ENCODE assay signal across 11 cellular contexts in genomic region chr5:147170603-147171002, GRCh38.
DNase-seq lines count a peak whose midpoint lies in the region; ATAC-seq, FAIRE-seq and TF ChIP-seq lines count a peak whose summit lies in the region.
"Had no signal": no experiment of that assay in that cellular context is flagged by ENCODE, and none has a peak within 500 bp of the region (broad histone marks: within the 10 kb centered on the region; RNA-seq: fewer than 3 reads in every experiment).

No MANE protein-coding gene starts in this region.

- peak overlapping the region; percentile 92 for H3K27ac ChIP-seq in HepG2 (ENCODE audit: extremely low read length, insufficient read depth, low read length)
- no peak overlapping the region for H3K27ac ChIP-seq in lower lobe of right lung

- POLR2A ChIA-PET in HepG2 (lab: Yijun Ruan, JAX) = no interaction called here

- H3K27me3 Mint-ChIP-seq in endothelial cell (ENCODE audit: unreplicated experiment) = no peaks in the 10 kb centered on the region

- no peaks in the 10 kb centered on the region for H3K36me3 Mint-ChIP-seq in endothelial cell (ENCODE audit: low read depth, unreplicated experiment)
- H3K36me3 Mint-ChIP-seq: CD14-positive monocyte had no signal

- H3K27me3 ChIP-seq in HepG2 (ENCODE audit: control insufficient read depth in 1 of 2, insufficient read depth in 2 of 2, low read length in 2 of 2) (no peaks in the 10 kb centered on the region), lower lobe of right lung (ENCODE audit: low read depth) (no peaks in the 10 kb centered on the region)

- no peak overlapping the region for H3K4me3 Mint-ChIP-seq in endothelial cell (ENCODE audit: unreplicated experiment)
- H3K4me3 Mint-ChIP-seq: CD14-positive monocyte had no signal

- CTCF ChIA-PET in HepG2 (lab: Yijun Ruan, JAX; ENCODE audit: low intra/inter-chr PET ratio, low total read pairs) = no interaction called here

- H3K79me2 ChIP-seq in HepG2 (ENCODE audit: insufficient read depth, low read length) = no peaks in the 10 kb centered on the region

- WGBS in HepG2 (ENCODE audit: low lambda C conversion rate) = 0% methylated on average over 2 of the region's 4 CpGs

- TF ChIP-seq EP300 in HepG2 (IDR thresholded peaks at IDR 0.05; ENCODE audit: low read depth in 2 of 2, low read length in 2 of 2) = peak; percentile 61 to 89; a peak in 3 of 4 replicates
- peak; percentile 94 for TF ChIP-seq EP300 in HepG2 (CRISPR knock-in tag; IDR thresholded peaks at IDR 0.05; ENCODE audit: borderline replicate concordance)

- FAIRE-seq in HepG2 (lab: Jason Lieb, UNC) (peak; percentile 80), GM12892 (lab: Jason Lieb, UNC) (no peak)

- no peaks in the 10 kb centered on the region for H3K36me3 ChIP-seq in HepG2 (replicated peaks in 1 of 2; ENCODE audit: control insufficient read depth in 1 of 2, insufficient read depth in 2 of 2, low read length in 2 of 2)
- no peaks in the 10 kb centered on the region for H3K36me3 ChIP-seq in lower lobe of right lung

- no peak for TF ChIP-seq RAD21 in HepG2 (CRISPR knock-in tag; IDR thresholded peaks at IDR 0.05)

- peak; percentile 17 for DNase-seq in HuH-7 (ENCODE audit: low spot score)
- DNase-seq in HepG2 (ENCODE audit: low spot score) = peak; percentile 98
- no peak for DNase-seq in lower lobe of right lung
- no peak for DNase-seq in GM12892 (ENCODE audit: insufficient read length)
- no peak for DNase-seq in NCI-H2196 (lab: John Stamatoyannopoulos, UW; ENCODE audit: unreplicated experiment)
- no peak for DNase-seq in endothelial cell (ENCODE audit: low spot score)
- DNase-seq: NCI-H774 had no signal

- H3K4me2 ChIP-seq in HepG2 (ENCODE audit: low read depth, low read length) = peak overlapping the region; percentile 21; the same call in 1 of the 2 replicates

- peaks cover 85% of the 10 kb centered on the region for H3K4me1 ChIP-seq in HepG2 (ENCODE audit: insufficient read depth, low read length)
- H3K4me1 ChIP-seq in lower lobe of right lung = no peaks in the 10 kb centered on the region

- no peak overlapping the region for H3K9ac ChIP-seq in HepG2 (ENCODE audit: insufficient read depth, low read depth, low read length)

- no peak overlapping the region for H3K4me3 ChIP-seq in HepG2 (replicated peaks in 1 of 3; ENCODE audit: insufficient read depth in 1 of 3, low read depth in 2 of 3, low read length in 3 of 3)
- no peak overlapping the region for H3K4me3 ChIP-seq in lower lobe of right lung

- H4K20me1 ChIP-seq in HepG2 (ENCODE audit: insufficient read depth, low read length) = no peaks in the 10 kb centered on the region

- H3K9me3 Mint-ChIP-seq in endothelial cell (ENCODE audit: unreplicated experiment) = no peaks in the 10 kb centered on the region
- H3K9me3 Mint-ChIP-seq: activated T-helper 2 cell treated with anti-CD3 and anti-CD28 coated beads, Interferon-gamma antibody, Interleukin-2, Interleukin-4, amounts not matched to agents 10 μg/mL and 5 μg/mL and 100 μg/mL, durations not matched to agents 14 hours and 24 hours and 36 hours had no signal

- intact Hi-C loops in HepG2 (cut with micrococcal nuclease; ENCODE audit: unreplicated experiment) = loop anchor here (10.0 kb wide), 1 partner anchor 966 kb away; the partner anchor contains the start of gene RBM27
- intact Hi-C loops in lower lobe of right lung (cut with DNase I) = no loop called here

- no peak overlapping the region for H3K27ac Mint-ChIP-seq in endothelial cell (ENCODE audit: unreplicated experiment)
- H3K27ac Mint-ChIP-seq: activated T-helper 2 cell treated with anti-CD3 and anti-CD28 coated beads, Interferon-gamma antibody, Interleukin-2, Interleukin-4, amounts not matched to agents 10 μg/mL and 5 μg/mL and 100 μg/mL, durations not matched to agents 14 hours and 24 hours and 36 hours; CD14-positive monocyte had no signal

- H3K9me3 ChIP-seq in HepG2 (ENCODE audit: low read length) (no peaks in the 10 kb centered on the region), lower lobe of right lung (no peaks in the 10 kb centered on the region)

- peak; percentile 68 for ATAC-seq in GM18861 (IDR thresholded peaks at IDR 0.05; ENCODE audit: unreplicated experiment)
- peak; percentile 64 for ATAC-seq in HG02623 (IDR thresholded peaks at IDR 0.05; ENCODE audit: unreplicated experiment)
- ATAC-seq in HepG2 = peak; percentile 86
- ATAC-seq in lower lobe of right lung = no peak

- in situ Hi-C loops in HepG2 (cut with HindIII; ENCODE audit: extremely low pct_ligation_motif_present, low pct_unique_long_range_greater_than_20kb) = no loop called here

- no peak overlapping the region for H2AFZ ChIP-seq in HepG2 (ENCODE audit: low read length)

- TF ChIP-seq CTCF in HepG2 (CRISPR knock-in tag; IDR thresholded peaks at IDR 0.05) = no peak
- no peak for TF ChIP-seq CTCF in lower lobe of right lung (IDR thresholded peaks at IDR 0.05)
- no peak for TF ChIP-seq CTCF in endothelial cell (IDR thresholded peaks at IDR 0.05; ENCODE audit: unreplicated experiment)

- BruUV-seq in HepG2 (replicated peaks; lab: Mats Ljungman, UMichigan) = no TSS peak

- TF ChIP-seq POLR2A in HepG2 (IDR thresholded peaks at IDR 0.05; ENCODE audit: insufficient read depth in 1 of 2, low read depth in 2 of 2, low read length in 2 of 2) (no peak), GM12892 (IDR thresholded peaks at IDR 0.05; ENCODE audit: low read depth, low read length) (no peak)

- no peaks in the 10 kb centered on the region for H3K4me1 Mint-ChIP-seq in endothelial cell (ENCODE audit: unreplicated experiment)
- H3K4me1 Mint-ChIP-seq: CD14-positive monocyte had no signal

TF ChIP-seq in HepG2, 621 proteins besides CTCF, POLR2A, EP300 and RAD21 (continues in another document):
- no peak for TF ChIP-seq ZNF232 (CRISPR knock-in tag; IDR thresholded peaks at IDR 0.05; ENCODE audit: borderline replicate concordance)
- no peak for TF ChIP-seq ATM (IDR thresholded peaks at IDR 0.05; ENCODE audit: borderline replicate concordance)
- TF ChIP-seq ARNT2 (CRISPR knock-in tag; IDR thresholded peaks at IDR 0.05; ENCODE audit: low read depth) = no peak
- TF ChIP-seq ZNF292 (CRISPR knock-in tag; IDR thresholded peaks at IDR 0.05; ENCODE audit: borderline replicate concordance, low read depth) = peak; percentile 70; the same call in 1 of the 2 replicates
- peak; percentile 86 for TF ChIP-seq IRF2 (CRISPR knock-in tag; IDR thresholded peaks at IDR 0.05)
- TF ChIP-seq ZNF781 (CRISPR knock-in tag; IDR thresholded peaks at IDR 0.05; ENCODE audit: borderline replicate concordance, not compliant biosample characterization) = no peak
- TF ChIP-seq ZNF607 (CRISPR knock-in tag; IDR thresholded peaks at IDR 0.05; ENCODE audit: borderline replicate concordance) = no peak
- no peak for TF ChIP-seq MAF1 (CRISPR knock-in tag; IDR thresholded peaks at IDR 0.05; ENCODE audit: borderline replicate concordance)
- TF ChIP-seq ZNF772 (CRISPR knock-in tag; IDR thresholded peaks at IDR 0.05) = 0 out of 2 replicates have a peak, but pooled peaks have one; percentile 26
- no peak for TF ChIP-seq ZNF510 (CRISPR knock-in tag; IDR thresholded peaks at IDR 0.05; ENCODE audit: low read depth)
- 0 out of 2 replicates have a peak, but pooled peaks have one; percentile 39 for TF ChIP-seq FOXJ3 (CRISPR knock-in tag; IDR thresholded peaks at IDR 0.05; ENCODE audit: borderline replicate concordance)
- TF ChIP-seq NR2F2 (IDR thresholded peaks at IDR 0.05; ENCODE audit: borderline replicate concordance, low read depth) = peak; percentile 88
- TF ChIP-seq RCOR2 (CRISPR knock-in tag; IDR thresholded peaks at IDR 0.05) = peak; percentile 84
- TF ChIP-seq ZNF564 (CRISPR knock-in tag; IDR thresholded peaks at IDR 0.05) = no peak
- peak; percentile 50 for TF ChIP-seq THAP11 (CRISPR knock-in tag; IDR thresholded peaks at IDR 0.05)
- peak; percentile 62; the same call in 1 of the 2 replicates for TF ChIP-seq ELF3 (CRISPR knock-in tag; IDR thresholded peaks at IDR 0.05)
- TF ChIP-seq, protein P1, sequence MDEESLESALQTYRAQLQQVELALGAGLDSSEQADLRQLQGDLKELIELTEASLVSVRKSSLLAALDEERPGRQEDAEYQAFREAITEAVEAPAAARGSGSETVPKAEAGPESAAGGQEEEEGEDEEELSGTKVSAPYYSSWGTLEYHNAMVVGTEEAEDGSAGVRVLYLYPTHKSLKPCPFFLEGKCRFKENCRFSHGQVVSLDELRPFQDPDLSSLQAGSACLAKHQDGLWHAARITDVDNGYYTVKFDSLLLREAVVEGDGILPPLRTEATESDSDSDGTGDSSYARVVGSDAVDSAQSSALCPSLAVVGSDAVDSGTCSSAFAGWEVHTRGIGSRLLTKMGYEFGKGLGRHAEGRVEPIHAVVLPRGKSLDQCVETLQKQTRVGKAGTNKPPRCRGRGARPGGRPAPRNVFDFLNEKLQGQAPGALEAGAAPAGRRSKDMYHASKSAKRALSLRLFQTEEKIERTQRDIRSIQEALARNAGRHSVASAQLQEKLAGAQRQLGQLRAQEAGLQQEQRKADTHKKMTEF (CRISPR knock-in tag; IDR thresholded peaks at IDR 0.05) = peak; percentile 80
- peak; percentile 86 for TF ChIP-seq PPARG (CRISPR knock-in tag; conservative IDR thresholded peaks at IDR 0.05)
- 0 out of 2 replicates have a peak, but pooled peaks have one; percentile 45 for TF ChIP-seq ERF (CRISPR knock-in tag; IDR thresholded peaks at IDR 0.05)
- TF ChIP-seq, protein P2, sequence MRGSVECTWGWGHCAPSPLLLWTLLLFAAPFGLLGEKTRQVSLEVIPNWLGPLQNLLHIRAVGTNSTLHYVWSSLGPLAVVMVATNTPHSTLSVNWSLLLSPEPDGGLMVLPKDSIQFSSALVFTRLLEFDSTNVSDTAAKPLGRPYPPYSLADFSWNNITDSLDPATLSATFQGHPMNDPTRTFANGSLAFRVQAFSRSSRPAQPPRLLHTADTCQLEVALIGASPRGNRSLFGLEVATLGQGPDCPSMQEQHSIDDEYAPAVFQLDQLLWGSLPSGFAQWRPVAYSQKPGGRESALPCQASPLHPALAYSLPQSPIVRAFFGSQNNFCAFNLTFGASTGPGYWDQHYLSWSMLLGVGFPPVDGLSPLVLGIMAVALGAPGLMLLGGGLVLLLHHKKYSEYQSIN (CRISPR knock-in tag; IDR thresholded peaks at IDR 0.05; ENCODE audit: borderline replicate concordance) = no peak
- peak; percentile 75; the same call in 1 of the 2 replicates for TF ChIP-seq JUN (CRISPR knock-in tag; IDR thresholded peaks at IDR 0.05)
- TF ChIP-seq POGZ (CRISPR knock-in tag; IDR thresholded peaks at IDR 0.05) = peak; percentile 77
- 0 out of 2 replicates have a peak, but pooled peaks have one; percentile 29 for TF ChIP-seq KDM3A (CRISPR knock-in tag; IDR thresholded peaks at IDR 0.05; ENCODE audit: low read depth)

Comparison
In these comparisons a context has a peak if more than half of its experiments do, and no peak if none do; other contexts are left out.
1. ATAC-seq: peak in GM18861 (single experiment), HG02623 (single experiment) and HepG2 (single experiment); none in lower lobe of right lung (0 of 2).
2. DNase-seq: peak in HuH-7 (single experiment) and HepG2 (single experiment); none in lower lobe of right lung (single experiment), GM12892 (single experiment), NCI-H2196 (single experiment) and endothelial cell (single experiment).